22 cellular contexts compared by ENCODE assay signal in genomic region chr2:157375384-157375783, GRCh38. TPM values are rescaled to one million over a fixed set of nuclear protein-coding genes. Genes with fewer than 3 reads are reported as not detected.
"Had no signal": no experiment of that assay in that cellular context is flagged by ENCODE, and none has a peak within 500 bp of the region (broad histone marks: within the 10 kb centered on the region; RNA-seq: fewer than 3 reads in every experiment).

No MANE protein-coding gene starts in this region.

- H3K4me3 ChIP-seq: esophagus muscularis mucosa, gastrocnemius medialis, heart right ventricle, left lung, lung, ovary, suprapubic skin, thyroid gland, upper lobe of left lung, uterus had no signal

- H3K9me3 ChIP-seq: gastrocnemius medialis, ovary, suprapubic skin, thyroid gland, uterus had no signal

- H3K4me1 ChIP-seq: esophagus muscularis mucosa, gastrocnemius medialis, left lung, suprapubic skin, thyroid gland, upper lobe of left lung, uterus had no signal

- FAIRE-seq: endometrium had no signal

- DNase-seq: effector memory CD4-positive, alpha-beta T cell; gastrocnemius medialis; heart right ventricle; islet precursor cell; left lung; naive thymus-derived CD4-positive, alpha-beta T cell; ovary; right cardiac atrium; stimulated activated CD4-positive, alpha-beta T cell treated with anti-CD3 and anti-CD28 coated beads, Interleukin-4, amount 100 ng/mL, for 1 hour; stimulated activated CD8-positive, alpha-beta memory T cell treated with anti-CD3 and anti-CD28 coated beads, Interleukin-4, amount 100 ng/mL, for 48 hours; stimulated activated naive CD8-positive, alpha-beta T cell treated with anti-CD3 and anti-CD28 coated beads, Interleukin-15, Interleukin-2, amounts not matched to agents 100 U/mL and 50 U/mL, for 24 hours; thyroid gland; upper lobe of left lung; uterus had no signal

- H3K27ac ChIP-seq: epithelial cell of prostate, esophagus muscularis mucosa, gastrocnemius medialis, heart right ventricle, left lung, ovary, suprapubic skin, thyroid gland, upper lobe of left lung, uterus had no signal

- H3K36me3 ChIP-seq: esophagus muscularis mucosa, gastrocnemius medialis, heart right ventricle, left lung, ovary, suprapubic skin, thyroid gland, upper lobe of left lung, uterus had no signal

- H3K27me3 ChIP-seq: esophagus muscularis mucosa, gastrocnemius medialis, heart right ventricle, left lung, ovary, suprapubic skin, thyroid gland, upper lobe of left lung, uterus had no signal

- ATAC-seq: gastrocnemius medialis; heart right ventricle; left lung; naive thymus-derived CD4-positive, alpha-beta T cell; right cardiac atrium; stimulated activated effector memory CD8-positive, alpha-beta T cell treated with anti-CD3 and anti-CD28 coated beads, Interleukin-12 subunit alpha, Interleukin-12 subunit beta, amount 100 ng/mL, for 72 hours; stimulated activated naive CD8-positive, alpha-beta T cell treated with anti-CD3 and anti-CD28 coated beads, Interleukin-15, Interleukin-2, amounts not matched to agents 100 U/mL and 50 U/mL, for 24 hours had no signal

RNA-seq across cellular contexts. Expression of gene ERMN, which starts 49.8 kb away (rescaled TPM):
- total RNA-seq: fibroblast of villous mesenchyme, gastrocnemius medialis had no signal
- polyA plus RNA-seq: neural cell had no signal
